ENCODE assay signal across 8 cellular contexts in genomic region chr11:119168471-119169271, GRCh38. TPM values are rescaled to one million over a fixed set of nuclear protein-coding genes. Genes with fewer than 3 reads are reported as not detected.
DNase-seq lines count a peak whose midpoint lies in the region; ATAC-seq, FAIRE-seq and TF ChIP-seq lines count a peak whose summit lies in the region.

Gene NLRX1, plus strand, starts transcription at chr11:119168725. Its CDS starts 2,679 bp downstream, at chr11:119171404.

- peak within 1 kb of the TSS; percentile 86 for H3K9ac ChIP-seq in KMS-11

- no peak for FAIRE-seq in pancreas (lab: Jason Lieb, UNC)

- no peaks in the 10 kb centered on the region for H4K20me1 ChIP-seq in KMS-11 (ENCODE audit: insufficient read depth)

- WGBS in pancreas, 2 donors = 4 to 5% methylated on average over 49 to 63 of the region's 63 CpGs
- 14 to 15% methylated on average over 14 to 17 of the region's 63 CpGs for WGBS in thyroid gland, 2 donors

- H3K4me1 ChIP-seq in KMS-11 (ENCODE audit: low read depth, poor library complexity, severe bottlenecking) (no peaks in the 10 kb centered on the region), pancreas (peaks cover 0 to 5% (median 0%) of the 10 kb centered on the region in 3 donors), thyroid gland (peaks cover 32 to 41% of the 10 kb centered on the region in 2 donors)

- no peak within 1 kb of the TSS for H3K4me3 ChIP-seq in KMS-11 (IDR thresholded peaks at IDR 0.05; ENCODE audit: insufficient read depth, low read depth, low read length)
- H3K4me3 ChIP-seq in pancreas = peak within 1 kb of the TSS; percentile 75 to 90 (median 89)
- peak within 1 kb of the TSS; percentile 61 to 80 (median 79) for H3K4me3 ChIP-seq in thyroid gland (replicated peaks in 1 of 3)

- no peaks in the 10 kb centered on the region for H3K9me3 ChIP-seq in pancreas
- no peaks in the 10 kb centered on the region for H3K9me3 ChIP-seq in thyroid gland

- H2AFZ ChIP-seq in KMS-11 (ENCODE audit: low read depth) = peak within 1 kb of the TSS; percentile 75

- intact Hi-C loops in Right ventricle myocardium inferior (cut with DNase I) = loop anchor here (2.0 kb wide), 1 partner anchor 28 kb away; no protein-coding TSS in a partner anchor
- intact Hi-C loops in pancreas (cut with DNase I) = no loop called here
- intact Hi-C loops in thyroid gland (cut with DNase I) = no loop called here

- peak within 1 kb of the TSS; percentile 60 for H3K4me2 ChIP-seq in KMS-11

- ATAC-seq in GM21723 (IDR thresholded peaks at IDR 0.05; ENCODE audit: unreplicated experiment) (peak; percentile 92), Right ventricle myocardium inferior (peak; percentile 96), pancreas (peak; percentile 94 to 98 (median 96))

- TF ChIP-seq POLR2A in thyroid gland (IDR thresholded peaks at IDR 0.05) = peak in 1 of 2 donors; percentile 72

- H3K36me3 ChIP-seq in KMS-11 (ENCODE audit: insufficient read depth) (no peaks in the 10 kb centered on the region), pancreas (no peaks in the 10 kb centered on the region), thyroid gland (no peaks in the 10 kb centered on the region)

- H3K36me3 Mint-ChIP-seq in activated naive CD8-positive, alpha-beta T cell = no peaks in the 10 kb centered on the region

- H3K4me3 Mint-ChIP-seq in activated naive CD8-positive, alpha-beta T cell = peak within 1 kb of the TSS; percentile 90

- peaks cover 8% of the 10 kb centered on the region for H3K4me1 Mint-ChIP-seq in activated naive CD8-positive, alpha-beta T cell (ENCODE audit: low read depth)

- H3K79me2 ChIP-seq in KMS-11 (ENCODE audit: insufficient read depth, low read depth) = no peaks in the 10 kb centered on the region

- H3K27ac ChIP-seq in KMS-11 = peak within 1 kb of the TSS; percentile 51
- peak within 1 kb of the TSS; percentile 93 to 97 (median 94) for H3K27ac ChIP-seq in pancreas
- peak within 1 kb of the TSS; percentile 86 to 98 (median 88) for H3K27ac ChIP-seq in thyroid gland

- H3K9me3 Mint-ChIP-seq in activated naive CD8-positive, alpha-beta T cell (ENCODE audit: low read depth) = no peaks in the 10 kb centered on the region

- H3K27me3 Mint-ChIP-seq in activated naive CD8-positive, alpha-beta T cell = no peaks in the 10 kb centered on the region

- peak within 1 kb of the TSS; percentile 84 for H3K27ac Mint-ChIP-seq in activated naive CD8-positive, alpha-beta T cell

- DNase-seq in EH (ENCODE audit: low read depth) = peak; percentile 86
- peak; percentile 81 for DNase-seq in SKM-1 treated with dmso at 0.1 percent for 144 hours (lab: John Stamatoyannopoulos, UW; ENCODE audit: unreplicated experiment)
- DNase-seq in Right ventricle myocardium inferior (ENCODE audit: missing footprints) = peak; percentile 95
- peak; percentile 81 to 94 (median 88) for DNase-seq in pancreas
- DNase-seq in thyroid gland = peak; percentile 79 to 86

- H3K27me3 ChIP-seq in KMS-11 (ENCODE audit: insufficient read depth, low read depth) = no peaks in the 10 kb centered on the region
- no peaks in the 10 kb centered on the region for H3K27me3 ChIP-seq in pancreas
- no peaks in the 10 kb centered on the region for H3K27me3 ChIP-seq in thyroid gland

- TF ChIP-seq CTCF in KMS-11 (conservative IDR thresholded peaks at IDR 0.05; ENCODE audit: low read depth, low read length) = peak; percentile 64
- peak; percentile 80 to 87 (median 85) for TF ChIP-seq CTCF in pancreas (IDR thresholded peaks at IDR 0.05)
- peak; percentile 68 to 92 (median 82) for TF ChIP-seq CTCF in thyroid gland (IDR thresholded peaks at IDR 0.05)

RNA-seq across cellular contexts. Expression of gene NLRX1, which starts in this region (rescaled TPM):
- total RNA-seq in Right ventricle myocardium inferior (32.4 TPM), pancreas (10 to 100 TPM in 1 of 6 donors, 1 to 10 TPM in 5; 6.9 to 12.6 (median 7.5) TPM), thyroid gland (10 to 100 TPM; 13.3 to 33.1 (median 19.5) TPM)
- polyA plus RNA-seq in pancreas = 1 to 10 TPM; 6.5 to 7.9 TPM
